8 cellular contexts compared by ENCODE assay signal in the genomic region with DNA sequence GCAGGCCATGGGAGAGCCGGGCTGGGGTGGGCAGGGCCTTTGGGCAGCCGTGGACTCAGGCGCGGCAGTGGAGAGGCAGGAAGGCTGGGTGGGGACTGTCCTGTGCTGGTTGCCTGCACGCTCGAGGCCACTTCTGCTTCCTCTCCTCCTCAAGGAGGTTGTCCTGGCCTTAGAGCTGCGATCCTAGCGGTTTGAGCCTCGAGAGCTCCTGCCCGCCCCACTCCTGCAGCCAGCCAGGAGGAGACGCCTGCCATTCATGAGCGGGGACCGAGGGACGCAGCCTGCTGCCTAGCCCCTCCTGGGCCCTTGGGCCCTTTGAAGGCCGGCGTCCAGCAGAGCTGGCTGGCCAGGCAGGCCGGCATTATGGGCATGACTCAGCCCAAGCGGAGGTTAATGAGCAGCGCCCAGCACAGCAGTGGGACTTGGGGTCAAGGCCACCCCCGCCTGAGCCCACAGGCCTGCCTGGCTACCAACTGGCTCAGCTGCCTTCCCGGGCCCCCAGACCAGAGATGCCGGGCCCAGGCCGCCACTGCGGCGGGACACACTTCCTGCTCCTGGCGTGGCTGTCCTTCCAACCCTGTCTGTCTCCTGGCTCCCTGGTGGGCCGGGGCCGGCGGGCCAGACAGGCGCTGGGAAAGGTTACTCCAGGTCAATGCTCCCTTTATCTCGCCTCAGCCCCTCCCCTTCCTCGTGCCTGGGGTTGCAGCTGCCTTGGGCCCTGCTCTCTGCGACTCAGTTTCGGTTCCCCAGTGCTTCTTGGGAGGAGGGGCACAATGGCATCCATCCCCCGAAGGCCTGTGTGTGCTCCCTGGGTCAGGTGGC. TPM values are rescaled to one million over a fixed set of nuclear protein-coding genes. Genes with fewer than 3 reads are reported as not detected.
DNase-seq lines count a peak whose midpoint lies in the region; ATAC-seq and TF ChIP-seq lines count a peak whose summit lies in the region.

No MANE protein-coding gene starts in this region.

- no peak for TF ChIP-seq EP300 in ovary (IDR thresholded peaks at IDR 0.05)

- H3K36me3 Mint-ChIP-seq in activated T-helper 17 cell treated with anti-CD3 and anti-CD28 coated beads, Interleukin-2, amount 50 U/mL, for 72 hours (ENCODE audit: low read depth) = peaks cover 19% of the 10 kb centered on the region

- H3K4me1 Mint-ChIP-seq in activated T-helper 17 cell treated with anti-CD3 and anti-CD28 coated beads, Interleukin-2, amount 50 U/mL, for 72 hours = peaks cover 15% of the 10 kb centered on the region

- H3K36me3 ChIP-seq in ovary = no peaks in the 10 kb centered on the region

- no peak overlapping the region for H3K27ac Mint-ChIP-seq in activated T-helper 17 cell treated with anti-CD3 and anti-CD28 coated beads, Interleukin-2, amount 50 U/mL, for 72 hours

- H3K9me3 Mint-ChIP-seq in activated T-helper 17 cell treated with anti-CD3 and anti-CD28 coated beads, Interleukin-2, amount 50 U/mL, for 72 hours = no peaks in the 10 kb centered on the region

- peak overlapping the region; percentile 18 for H3K4me3 ChIP-seq in ovary

- H3K27me3 Mint-ChIP-seq in activated T-helper 17 cell treated with anti-CD3 and anti-CD28 coated beads, Interleukin-2, amount 50 U/mL, for 72 hours = no peaks in the 10 kb centered on the region

- WGBS in ovary, 3 donors = 43 to 56% (median 54%) methylated on average over 21 to 35 of the region's 35 CpGs

- DNase-seq in ACHN = peak; percentile 17
- DNase-seq in GM13976 (ENCODE audit: low spot score) = peak; percentile 85
- peak; percentile 68 for DNase-seq in NCI-H2196 (lab: John Stamatoyannopoulos, UW; ENCODE audit: unreplicated experiment)
- DNase-seq in glomerular visceral epithelial cell (ENCODE audit: extremely low spot score) = peak; percentile 47
- DNase-seq in ovary = peak; percentile 63 to 77 (median 67)
- DNase-seq in NCI-H1436 (lab: John Stamatoyannopoulos, UW) = no peak

- H3K4me3 Mint-ChIP-seq in activated T-helper 17 cell treated with anti-CD3 and anti-CD28 coated beads, Interleukin-2, amount 50 U/mL, for 72 hours = peak overlapping the region; percentile 72

- intact Hi-C loops in ovary (cut with DNase I) = no loop called here

- no peak for TF ChIP-seq CTCF in GM13976 (IDR thresholded peaks at IDR 0.05; ENCODE audit: borderline replicate concordance, control extremely low read depth, extremely low read depth, insufficient read depth, missing control alignments)
- TF ChIP-seq CTCF in ovary (IDR thresholded peaks at IDR 0.05) = no peak

- no peaks in the 10 kb centered on the region for H3K9me3 ChIP-seq in ovary

- no peaks in the 10 kb centered on the region for H3K4me1 ChIP-seq in ovary (ENCODE audit: insufficient read depth)

- no peak for TF ChIP-seq POLR2A in ovary (IDR thresholded peaks at IDR 0.05)

- peak overlapping the region in 1 of 2 donors; percentile 75 for H3K27ac ChIP-seq in ovary

- no peaks in the 10 kb centered on the region for H3K27me3 ChIP-seq in ovary

- ATAC-seq in HG02759 (IDR thresholded peaks at IDR 0.05; ENCODE audit: unreplicated experiment) = peak; percentile 38
- no peak for ATAC-seq in activated T-helper 17 cell treated with anti-CD3 and anti-CD28 coated beads, Interleukin-2, amount 50 U/mL, for 72 hours (replicated peaks)

- in situ Hi-C loops in ACHN (cut with HindIII; ENCODE audit: low pct_ligation_motif_present, low pct_unique_long_range_greater_than_20kb, low sequenced_read_pairs) = no loop called here
- in situ Hi-C loops in GM13976 (cut with MboI; ENCODE audit: low sequenced_read_pairs, unreplicated experiment) = no loop called here

RNA-seq across cellular contexts. Expression of gene ABCD1, which starts 1.8 kb away (rescaled TPM):
- total RNA-seq in activated T-helper 17 cell treated with anti-CD3 and anti-CD28 coated beads, Interleukin-2, amount 50 U/mL, for 72 hours = 1 to 10 TPM; 6.7 to 9.4 TPM
- total RNA-seq in ovary = 10 to 100 TPM in 1 of 7 donors, 1 to 10 TPM in 6; 6.1 to 11.1 (median 9.1) TPM
- 1 to 10 TPM; 1.4 to 5.1 TPM for polyA plus RNA-seq in ovary

RNA-seq across cellular contexts. Expression of gene BCAP31, which starts 2.3 kb away (rescaled TPM):
- total RNA-seq in activated T-helper 17 cell treated with anti-CD3 and anti-CD28 coated beads, Interleukin-2, amount 50 U/mL, for 72 hours = 100 to 1,000 TPM; 115 to 170 TPM
- total RNA-seq in ovary = 100 to 1,000 TPM in 5 of 7 donors, 10 to 100 TPM in 2; 53.7 to 146 (median 126) TPM
- 100 to 1,000 TPM; 151 to 195 TPM for polyA plus RNA-seq in ovary

RNA-seq across cellular contexts. Expression of gene PLXNB3, which starts 37.6 kb away (rescaled TPM):
- 1 to 10 TPM in 1 of 2 donors, under 1 TPM in 1; 0.45 to 7.9 TPM for total RNA-seq in activated T-helper 17 cell treated with anti-CD3 and anti-CD28 coated beads, Interleukin-2, amount 50 U/mL, for 72 hours
- 1 to 10 TPM in 3 of 7 donors, under 1 TPM in 4; 0.46 to 5.0 (median 0.95) TPM for total RNA-seq in ovary
- 1 to 10 TPM in 1 of 2 donors, under 1 TPM in 1; 0.79 to 3.6 TPM for polyA plus RNA-seq in ovary

RNA-seq across cellular contexts. Expression of gene SLC6A8, which starts 38.8 kb away (rescaled TPM):
- 10 to 100 TPM in 1 of 2 donors, 1 to 10 TPM in 1; 1.1 to 26.1 TPM for total RNA-seq in activated T-helper 17 cell treated with anti-CD3 and anti-CD28 coated beads, Interleukin-2, amount 50 U/mL, for 72 hours
- total RNA-seq in ovary = 10 to 100 TPM in 5 of 7 donors, 1 to 10 TPM in 2; 6.3 to 23.5 (median 16.3) TPM
- polyA plus RNA-seq in ovary = 10 to 100 TPM in 1 of 2 donors, 1 to 10 TPM in 1; 7.5 to 10.0 TPM

RNA-seq across cellular contexts. Expression of gene PNCK, which starts 52.9 kb away (rescaled TPM):
- 10 to 100 TPM in 1 of 2 donors, 1 to 10 TPM in 1; 1.6 to 16.7 TPM for total RNA-seq in activated T-helper 17 cell treated with anti-CD3 and anti-CD28 coated beads, Interleukin-2, amount 50 U/mL, for 72 hours
- 1 to 10 TPM in 4 of 7 donors, under 1 TPM in 2, not detected in 1; 0.51 to 5.9 (median 1.6) TPM for total RNA-seq in ovary
- 1 to 10 TPM in 1 of 2 donors, under 1 TPM in 1; 0.87 to 1.1 TPM for polyA plus RNA-seq in ovary
